In the genomic region with DNA sequence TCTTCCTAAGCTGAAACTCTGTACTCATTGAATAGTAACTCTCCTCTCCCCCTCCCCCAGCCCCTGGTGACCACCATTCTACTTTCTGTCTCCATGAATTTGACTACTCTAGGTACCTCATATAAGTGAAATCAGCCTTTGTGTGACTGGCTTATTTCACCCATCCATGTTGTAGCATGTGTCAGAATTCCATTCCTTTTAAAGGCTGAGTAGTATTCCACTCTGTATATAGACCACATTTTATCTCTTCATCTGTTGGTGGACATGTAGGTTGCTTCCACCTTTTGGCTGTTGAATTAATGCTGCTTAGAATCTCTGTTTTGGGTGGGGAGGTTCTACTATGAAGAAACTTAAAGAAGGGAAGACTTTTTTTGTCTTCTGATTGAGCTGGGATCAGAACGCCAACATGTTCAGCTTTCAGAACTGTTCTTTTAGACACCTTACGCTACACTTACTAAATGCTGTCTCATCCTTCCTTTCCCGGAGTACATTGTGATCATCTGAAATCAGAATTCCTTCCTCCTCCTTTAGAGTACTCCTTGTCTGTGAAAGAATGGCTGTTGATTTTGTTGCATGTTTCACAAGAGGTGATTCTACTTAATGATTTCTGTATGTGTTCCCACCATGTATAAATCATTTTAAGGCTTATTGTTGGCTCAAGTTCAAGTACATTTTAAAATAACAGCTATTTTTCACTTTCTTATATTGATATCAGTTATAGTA, we compare ENCODE assay signal across 23 cellular contexts. TPM values are rescaled to one million over a fixed set of nuclear protein-coding genes. Genes with fewer than 3 reads are reported as not detected.
DNase-seq lines count a peak whose midpoint lies in the region; ATAC-seq and TF ChIP-seq lines count a peak whose summit lies in the region.
"Had no signal": no experiment of that assay in that cellular context is flagged by ENCODE, and none has a peak within 500 bp of the region (broad histone marks: within the 10 kb centered on the region; RNA-seq: fewer than 3 reads in every experiment).

No MANE protein-coding gene starts in this region.

- H4K20me1 ChIP-seq in GM23248 (ENCODE audit: insufficient read depth) (no peaks in the 10 kb centered on the region), osteoblast (ENCODE audit: insufficient read depth, low read length) (peaks cover 2% of the 10 kb centered on the region)

- H3K27ac Mint-ChIP-seq in activated T-helper 17 cell treated with anti-CD3 and anti-CD28 coated beads, Interleukin-2, amount 50 U/mL, for 72 hours, result peak overlapping the region; percentile 17
- H3K27ac Mint-ChIP-seq in type B pancreatic cell, result peak overlapping the region; percentile 8

- peaks cover 97% of the 10 kb centered on the region for H3K36me3 Mint-ChIP-seq in activated T-helper 17 cell treated with anti-CD3 and anti-CD28 coated beads, Interleukin-2, amount 50 U/mL, for 72 hours (ENCODE audit: low read depth)
- peaks cover 44% of the 10 kb centered on the region for H3K36me3 Mint-ChIP-seq in type B pancreatic cell

- no peak for TF ChIP-seq CTCF in choroid plexus epithelial cell (conservative IDR thresholded peaks at IDR 0.05; ENCODE audit: low read depth, low read length)
- no peak for TF ChIP-seq CTCF in psoas muscle (IDR thresholded peaks at IDR 0.05)
- TF ChIP-seq CTCF in type B pancreatic cell (conservative IDR thresholded peaks at IDR 0.05), result no peak
- no peak for TF ChIP-seq CTCF in osteoblast (IDR thresholded peaks at IDR 0.05; ENCODE audit: extremely low read depth, low read depth, low read length)

- H3K9me3 ChIP-seq in psoas muscle (no peaks in the 10 kb centered on the region), GM23248 (ENCODE audit: low read depth) (no peaks in the 10 kb centered on the region), osteoblast (ENCODE audit: low read depth, low read length) (no peaks in the 10 kb centered on the region)
- H3K9me3 ChIP-seq: BLaER1, Caco-2, SJSA1 had no signal

- no peaks in the 10 kb centered on the region for H3K27me3 Mint-ChIP-seq in activated T-helper 17 cell treated with anti-CD3 and anti-CD28 coated beads, Interleukin-2, amount 50 U/mL, for 72 hours
- no peaks in the 10 kb centered on the region for H3K27me3 Mint-ChIP-seq in type B pancreatic cell
- H3K27me3 Mint-ChIP-seq: CD4-positive, alpha-beta memory T cell had no signal

- 63 to 91% (median 72%) methylated on average over 3 of the region's 3 CpGs for WGBS in psoas muscle, 3 donors
- WGBS in GM23248 (ENCODE audit: low coverage in 1 of 2, low lambda C conversion rate in 2 of 2, missing lambda C conversion rate in 2 of 2), 2 experiments, result 87 to 88% methylated on average over 3 of the region's 3 CpGs

- H3K36me3 ChIP-seq in psoas muscle (ENCODE audit: insufficient read depth in 1 of 2, low read depth in 1 of 2), result peaks cover 3 to 58% of the 10 kb centered on the region in 2 donors
- peaks cover 33% of the 10 kb centered on the region for H3K36me3 ChIP-seq in GM23248 (ENCODE audit: low read depth)
- H3K36me3 ChIP-seq in osteoblast (ENCODE audit: insufficient read depth, low read length), result peaks cover 29% of the 10 kb centered on the region

- no peak overlapping the region for H2AFZ ChIP-seq in GM23248
- H2AFZ ChIP-seq in osteoblast (ENCODE audit: low read length), result no peak overlapping the region

- H3K9ac ChIP-seq in GM23248, result no peak overlapping the region
- H3K9ac ChIP-seq: BLaER1 had no signal

- no peaks in the 10 kb centered on the region for H3K9me3 Mint-ChIP-seq in activated T-helper 17 cell treated with anti-CD3 and anti-CD28 coated beads, Interleukin-2, amount 50 U/mL, for 72 hours
- H3K9me3 Mint-ChIP-seq in type B pancreatic cell, result no peaks in the 10 kb centered on the region
- H3K9me3 Mint-ChIP-seq: CD4-positive, alpha-beta memory T cell had no signal

- intact Hi-C loops in psoas muscle (cut with DNase I), result loop anchor here in 1 of 2 donors (5.0 kb wide), 1 partner anchor 67 kb away; the partner anchor contains the start of gene NR2C2

- DNase-seq in choroid plexus epithelial cell (ENCODE audit: low read depth), result peak; percentile 44
- DNase-seq in psoas muscle, result no peak
- DNase-seq in type B pancreatic cell (ENCODE audit: extremely low spot score, unreplicated experiment), result no peak
- DNase-seq in GM23248, result no peak
- DNase-seq in osteoblast (ENCODE audit: insufficient read length, low spot score, missing footprints), result no peak
- DNase-seq: ACHN; Caco-2; CD4-positive, alpha-beta memory T cell; DMS 273 treated with DMSO at 0.1 percent for 48 hours; DMS79 treated with DMSO at 0.1 percent for 48 hours; GOT3; Kasumi-1; NCI-H1694; NCI-H2081 treated with DMSO at 0.1 percent for 48 hours; NCI-H2171 treated with DMSO at 0.1 percent for 48 hours; NCI-H446; NCI-H526; OCI-M1 had no signal

- no peak overlapping the region for H3K4me3 Mint-ChIP-seq in activated T-helper 17 cell treated with anti-CD3 and anti-CD28 coated beads, Interleukin-2, amount 50 U/mL, for 72 hours
- H3K4me3 Mint-ChIP-seq in type B pancreatic cell, result no peak overlapping the region
- H3K4me3 Mint-ChIP-seq: CD4-positive, alpha-beta memory T cell had no signal

- no peaks in the 10 kb centered on the region for H3K9me2 ChIP-seq in GM23248 (ENCODE audit: insufficient read depth)

- H3K27ac ChIP-seq in psoas muscle, result peak overlapping the region; percentile 75
- H3K27ac ChIP-seq in GM23248, result no peak overlapping the region
- no peak overlapping the region for H3K27ac ChIP-seq in osteoblast (ENCODE audit: low read depth, low read length)
- H3K27ac ChIP-seq: BLaER1, SJSA1 had no signal

- ATAC-seq in activated T-helper 17 cell treated with anti-CD3 and anti-CD28 coated beads, Interleukin-2, amount 50 U/mL, for 72 hours (replicated peaks), result no peak
- ATAC-seq in psoas muscle, result peak; percentile 52 to 86 (median 78)
- ATAC-seq in GM19397 (IDR thresholded peaks at IDR 0.05; ENCODE audit: unreplicated experiment), result no peak
- ATAC-seq: HCT116 had no signal

- H3K79me2 ChIP-seq in GM23248 (ENCODE audit: insufficient read depth), result peaks cover 4% of the 10 kb centered on the region
- peaks cover 5% of the 10 kb centered on the region for H3K79me2 ChIP-seq in osteoblast (ENCODE audit: insufficient read depth, low read length)

- no peaks in the 10 kb centered on the region for H3K27me3 ChIP-seq in psoas muscle (ENCODE audit: insufficient read depth in 3 of 3, low read length in 2 of 3)
- no peaks in the 10 kb centered on the region for H3K27me3 ChIP-seq in GM23248 (replicated peaks; ENCODE audit: insufficient read depth)
- H3K27me3 ChIP-seq in osteoblast (ENCODE audit: insufficient read depth, low read length), result no peaks in the 10 kb centered on the region
- H3K27me3 ChIP-seq: BLaER1, SJSA1 had no signal

- no peaks in the 10 kb centered on the region for H3F3A ChIP-seq in GM23248 (ENCODE audit: insufficient read depth)

- in situ Hi-C loops in GM23248 (cut with MboI), result no loop called here

- H3K4me1 ChIP-seq in psoas muscle, result peaks cover 6% of the 10 kb centered on the region
- H3K4me1 ChIP-seq in GM23248 (ENCODE audit: insufficient read depth), result no peaks in the 10 kb centered on the region
- no peaks in the 10 kb centered on the region for H3K4me1 ChIP-seq in osteoblast (ENCODE audit: insufficient read depth, low read length)
- H3K4me1 ChIP-seq: BLaER1, SJSA1 had no signal

- H3K4me1 Mint-ChIP-seq in activated T-helper 17 cell treated with anti-CD3 and anti-CD28 coated beads, Interleukin-2, amount 50 U/mL, for 72 hours, result no peaks in the 10 kb centered on the region
- peaks cover 7% of the 10 kb centered on the region for H3K4me1 Mint-ChIP-seq in type B pancreatic cell (ENCODE audit: unreplicated experiment)

- H3K4me2 ChIP-seq in GM23248 (ENCODE audit: unreplicated experiment) (no peak overlapping the region), osteoblast (ENCODE audit: insufficient read depth, low read length) (no peak overlapping the region)
- H3K4me2 ChIP-seq: BLaER1 had no signal

- no peak overlapping the region for H3K4me3 ChIP-seq in choroid plexus epithelial cell (ENCODE audit: low read depth, low read length)
- H3K4me3 ChIP-seq in psoas muscle, result no peak overlapping the region
- H3K4me3 ChIP-seq in GM23248, result no peak overlapping the region
- no peak overlapping the region for H3K4me3 ChIP-seq in osteoblast (ENCODE audit: insufficient read depth, low read length)
- H3K4me3 ChIP-seq: BLaER1, SJSA1 had no signal

RNA-seq across cellular contexts. Expression of gene MRPS25, which starts 50.3 kb away (rescaled TPM):
- 10 to 100 TPM; 43.7 to 80.5 TPM for total RNA-seq in activated T-helper 17 cell treated with anti-CD3 and anti-CD28 coated beads, Interleukin-2, amount 50 U/mL, for 72 hours
- total RNA-seq in psoas muscle (10 to 100 TPM; 60.6 to 83.9 (median 74.1) TPM), type B pancreatic cell (ENCODE audit: low replicate concordance) (71.7 and 79.7 TPM in 2 replicates), osteoblast (11.2 and 14.4 TPM in 2 replicates)
- polyA plus RNA-seq in psoas muscle (100 to 1,000 TPM in 1 of 3 donors, 10 to 100 TPM in 2; 72.9 to 145 (median 74.2) TPM), GM23248 (2016; fragmentation: Nextera tagmentation; extraction: Ambion mirVana) (41.7 and 41.8 TPM in 2 replicates)
- total RNA-seq in GM23248 (2014; rRNA removed; shearing (Covaris generic)), result 7.0 and 27.2 TPM in 2 replicates

Comparison
In these comparisons a context has a peak if more than half of its experiments do, and no peak if none do; other contexts are left out.
1. ATAC-seq: peak in psoas muscle (4 of 4); none in activated T-helper 17 cell treated with anti-CD3 and anti-CD28 coated beads, Interleukin-2, amount 50 U/mL, for 72 hours (single experiment) and GM19397 (single experiment).